ENCODE assay signal across 8 cellular contexts in the genomic region with DNA sequence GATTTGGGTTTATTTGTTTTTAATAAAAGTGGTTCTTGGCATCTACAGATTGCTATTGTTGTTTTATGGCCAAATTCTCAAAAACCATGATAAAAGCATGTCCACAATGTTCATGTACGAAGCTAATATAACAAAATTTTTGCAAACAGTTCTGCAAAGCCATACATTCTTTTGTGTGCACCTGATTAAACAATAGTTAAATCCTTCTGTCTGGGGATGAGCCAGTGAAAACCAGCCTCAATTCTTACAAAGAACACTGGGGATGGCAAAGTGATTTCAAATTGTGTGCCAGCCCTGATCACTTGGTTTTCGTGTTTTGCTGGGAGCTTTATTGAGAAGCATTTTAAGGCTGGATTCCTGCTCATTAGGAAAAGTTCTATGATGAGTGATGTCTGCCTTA.
"Had no signal": no experiment of that assay in that cellular context is flagged by ENCODE, and none has a peak within 500 bp of the region (broad histone marks: within the 10 kb centered on the region; RNA-seq: fewer than 3 reads in every experiment).

No MANE protein-coding gene starts in this region.

- ATAC-seq: HCT116, K562 had no signal

- H3K36me3 ChIP-seq: HAP-1 had no signal

- H3K4me1 ChIP-seq: HAP-1 had no signal

- H3K4me3 ChIP-seq: GM23248, HAP-1, K562 had no signal

- H3K9me3 ChIP-seq: HAP-1 had no signal

- H3K27ac ChIP-seq: GM23248 had no signal

- DNase-seq: GM23248, GOT3, H7, HFFc6, IMR-90 had no signal
